ENCODE assay signal across 1 cellular context in genomic region chr1:16613185-16614147, GRCh38.
TF ChIP-seq lines count a peak whose summit lies in the region.

Gene NBPF1 (minus strand): TSS chr1:16613564.

TF ChIP-seq in HepG2, 621 proteins besides CTCF, POLR2A, EP300 and RAD21 (continued from another document and continues in another):
- TF ChIP-seq PRDM15 (CRISPR knock-in tag; IDR thresholded peaks at IDR 0.05) (peak; percentile 61; the same call in 1 of the 2 replicates), NFE2L1 (CRISPR knock-in tag; IDR thresholded peaks at IDR 0.05; ENCODE audit: borderline replicate concordance) (peak; percentile 71; the same call in 1 of the 2 replicates), ARNTL (CRISPR knock-in tag; IDR thresholded peaks at IDR 0.05) (peak; percentile 90; the same call in 1 of the 2 replicates), HNF1B (CRISPR knock-in tag; IDR thresholded peaks at IDR 0.05) (no peak), ZNF317 (CRISPR knock-in tag; IDR thresholded peaks at IDR 0.05) (peak; percentile 93), MATR3 (CRISPR knock-in tag; IDR thresholded peaks at IDR 0.05) (peak; percentile 99), PLRG1 (conservative IDR thresholded peaks at IDR 0.05) (no peak), ZBTB44 (CRISPR knock-in tag; IDR thresholded peaks at IDR 0.05) (peak; percentile 97), ZNF30 (CRISPR knock-in tag; IDR thresholded peaks at IDR 0.05) (peak; percentile 75), ISL2 (CRISPR knock-in tag; IDR thresholded peaks at IDR 0.05) (peak; percentile 82), SMC3 (IDR thresholded peaks at IDR 0.05; ENCODE audit: low read length) (peak; percentile 6; the same call in 1 of the 2 replicates), MXD1 (CRISPR knock-in tag; IDR thresholded peaks at IDR 0.05) (peak; percentile 99), ZNF740 (CRISPR knock-in tag; IDR thresholded peaks at IDR 0.05) (peak; percentile 22; the same call in 1 of the 2 replicates), TIGD3 (CRISPR knock-in tag; IDR thresholded peaks at IDR 0.05; ENCODE audit: borderline replicate concordance) (peak; percentile 97; the same call in 1 of the 2 replicates), ZNF761 (CRISPR knock-in tag; conservative IDR thresholded peaks at IDR 0.05) (peak; percentile 99), IRX3 (CRISPR knock-in tag; IDR thresholded peaks at IDR 0.05; ENCODE audit: borderline replicate concordance, low read depth) (peak; percentile 95), MEIS2 (CRISPR knock-in tag; IDR thresholded peaks at IDR 0.05) (peak; percentile 76), ZNF446 (CRISPR knock-in tag; IDR thresholded peaks at IDR 0.05) (peak; percentile 99), ZNF746 (CRISPR knock-in tag; IDR thresholded peaks at IDR 0.05) (no peak), GATAD2A (CRISPR knock-in tag; IDR thresholded peaks at IDR 0.05) (peak; percentile 86), FOXM1 (CRISPR knock-in tag; IDR thresholded peaks at IDR 0.05) (peak; percentile 89; the same call in 1 of the 2 replicates), RNF219 (CRISPR knock-in tag; IDR thresholded peaks at IDR 0.05) (no peak), GLMP (CRISPR knock-in tag; IDR thresholded peaks at IDR 0.05; ENCODE audit: borderline replicate concordance) (no peak), ZNF18 (CRISPR knock-in tag; IDR thresholded peaks at IDR 0.05; ENCODE audit: insufficient replicate concordance) (no peak), ZBTB14 (CRISPR knock-in tag; IDR thresholded peaks at IDR 0.05) (peak; percentile 61; the same call in 1 of the 2 replicates), ZSCAN22 (CRISPR knock-in tag; IDR thresholded peaks at IDR 0.05) (peak; percentile 87), ZNF205 (CRISPR knock-in tag; IDR thresholded peaks at IDR 0.05) (peak; percentile 95), SAP130 (CRISPR knock-in tag; IDR thresholded peaks at IDR 0.05; ENCODE audit: low read depth) (peak; percentile 99), KIAA2018 (CRISPR knock-in tag; IDR thresholded peaks at IDR 0.05; ENCODE audit: borderline replicate concordance) (peak; percentile 100; the same call in 1 of the 2 replicates)
